ENCODE assay signal across 2 cellular contexts in genomic region chr12:40298341-40298740, GRCh38.
TF ChIP-seq lines count a peak whose summit lies in the region.

No MANE protein-coding gene starts in this region.

TF ChIP-seq in HepG2, 621 proteins besides CTCF, POLR2A, EP300 and RAD21 (continued from another document):
- TF ChIP-seq MAFK (conservative IDR thresholded peaks at IDR 0.05 in 1 of 2, IDR thresholded peaks at IDR 0.05 in 1 of 2; ENCODE audit: low read length in 2 of 2) (peak; percentile 71 to 83), MAFF (IDR thresholded peaks at IDR 0.05; ENCODE audit: low read depth, low read length) (peak; percentile 83)
- TF ChIP-seq, protein P1, sequence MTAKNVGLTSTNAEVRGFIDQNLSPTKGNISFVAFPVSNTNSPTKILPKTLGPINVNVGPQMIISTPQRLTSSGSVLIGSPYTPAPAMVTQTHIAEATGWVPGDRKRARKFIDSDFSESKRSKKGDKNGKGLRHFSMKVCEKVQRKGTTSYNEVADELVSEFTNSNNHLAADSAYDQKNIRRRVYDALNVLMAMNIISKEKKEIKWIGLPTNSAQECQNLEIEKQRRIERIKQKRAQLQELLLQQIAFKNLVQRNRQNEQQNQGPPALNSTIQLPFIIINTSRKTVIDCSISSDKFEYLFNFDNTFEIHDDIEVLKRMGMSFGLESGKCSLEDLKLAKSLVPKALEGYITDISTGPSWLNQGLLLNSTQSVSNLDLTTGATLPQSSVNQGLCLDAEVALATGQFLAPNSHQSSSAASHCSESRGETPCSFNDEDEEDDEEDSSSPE (CRISPR knock-in tag; IDR thresholded peaks at IDR 0.05), result no peak
TF ChIP-seq in HepG2: peak in this region for 2.

TF ChIP-seq in K562, 482 proteins besides CTCF, POLR2A, EP300 and RAD21 (continued from another document):
- TF ChIP-seq ZBTB2 (IDR thresholded peaks at IDR 0.05), result no peak
- TF ChIP-seq, protein P2, sequence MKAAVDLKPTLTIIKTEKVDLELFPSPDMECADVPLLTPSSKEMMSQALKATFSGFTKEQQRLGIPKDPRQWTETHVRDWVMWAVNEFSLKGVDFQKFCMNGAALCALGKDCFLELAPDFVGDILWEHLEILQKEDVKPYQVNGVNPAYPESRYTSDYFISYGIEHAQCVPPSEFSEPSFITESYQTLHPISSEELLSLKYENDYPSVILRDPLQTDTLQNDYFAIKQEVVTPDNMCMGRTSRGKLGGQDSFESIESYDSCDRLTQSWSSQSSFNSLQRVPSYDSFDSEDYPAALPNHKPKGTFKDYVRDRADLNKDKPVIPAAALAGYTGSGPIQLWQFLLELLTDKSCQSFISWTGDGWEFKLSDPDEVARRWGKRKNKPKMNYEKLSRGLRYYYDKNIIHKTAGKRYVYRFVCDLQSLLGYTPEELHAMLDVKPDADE (conservative IDR thresholded peaks at IDR 0.05; ENCODE audit: control insufficient read depth, low read depth, low read length), result no peak
- TF ChIP-seq KLF13 (tag; IDR thresholded peaks at IDR 0.05; ENCODE audit: borderline replicate concordance, low read depth), result no peak
- TF ChIP-seq XRCC3 (IDR thresholded peaks at IDR 0.05), result no peak
- TF ChIP-seq NUFIP1 (IDR thresholded peaks at IDR 0.05; ENCODE audit: partially characterized antibody), result no peak
- TF ChIP-seq, protein P3, sequence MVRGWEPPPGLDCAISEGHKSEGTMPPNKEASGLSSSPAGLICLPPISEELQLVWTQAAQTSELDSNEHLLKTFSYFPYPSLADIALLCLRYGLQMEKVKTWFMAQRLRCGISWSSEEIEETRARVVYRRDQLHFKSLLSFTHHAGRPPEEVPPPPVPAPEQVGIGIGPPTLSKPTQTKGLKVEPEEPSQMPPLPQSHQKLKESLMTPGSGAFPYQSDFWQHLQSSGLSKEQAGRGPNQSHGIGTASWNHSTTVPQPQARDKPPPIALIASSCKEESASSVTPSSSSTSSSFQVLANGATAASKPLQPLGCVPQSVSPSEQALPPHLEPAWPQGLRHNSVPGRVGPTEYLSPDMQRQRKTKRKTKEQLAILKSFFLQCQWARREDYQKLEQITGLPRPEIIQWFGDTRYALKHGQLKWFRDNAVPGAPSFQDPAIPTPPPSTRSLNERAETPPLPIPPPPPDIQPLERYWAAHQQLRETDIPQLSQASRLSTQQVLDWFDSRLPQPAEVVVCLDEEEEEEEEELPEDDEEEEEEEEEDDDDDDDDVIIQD (CRISPR knock-in tag; IDR thresholded peaks at IDR 0.05), result no peak
- no peak for TF ChIP-seq FOSL1 (tag; conservative IDR thresholded peaks at IDR 0.05)
- TF ChIP-seq ZNF3 (CRISPR knock-in tag; IDR thresholded peaks at IDR 0.05), result no peak
- TF ChIP-seq HLTF (IDR thresholded peaks at IDR 0.05), result no peak
- no peak for TF ChIP-seq RBFOX2 (IDR thresholded peaks at IDR 0.05; ENCODE audit: low read depth, low read length)
- TF ChIP-seq ELK3 (CRISPR knock-in tag; IDR thresholded peaks at IDR 0.05), result no peak
- TF ChIP-seq ZNF431 (CRISPR knock-in tag; IDR thresholded peaks at IDR 0.05), result no peak
- TF ChIP-seq MAFK (IDR thresholded peaks at IDR 0.05; ENCODE audit: low read length), result peak; percentile 39; the same call in 1 of the 2 replicates
- TF ChIP-seq, protein P4, sequence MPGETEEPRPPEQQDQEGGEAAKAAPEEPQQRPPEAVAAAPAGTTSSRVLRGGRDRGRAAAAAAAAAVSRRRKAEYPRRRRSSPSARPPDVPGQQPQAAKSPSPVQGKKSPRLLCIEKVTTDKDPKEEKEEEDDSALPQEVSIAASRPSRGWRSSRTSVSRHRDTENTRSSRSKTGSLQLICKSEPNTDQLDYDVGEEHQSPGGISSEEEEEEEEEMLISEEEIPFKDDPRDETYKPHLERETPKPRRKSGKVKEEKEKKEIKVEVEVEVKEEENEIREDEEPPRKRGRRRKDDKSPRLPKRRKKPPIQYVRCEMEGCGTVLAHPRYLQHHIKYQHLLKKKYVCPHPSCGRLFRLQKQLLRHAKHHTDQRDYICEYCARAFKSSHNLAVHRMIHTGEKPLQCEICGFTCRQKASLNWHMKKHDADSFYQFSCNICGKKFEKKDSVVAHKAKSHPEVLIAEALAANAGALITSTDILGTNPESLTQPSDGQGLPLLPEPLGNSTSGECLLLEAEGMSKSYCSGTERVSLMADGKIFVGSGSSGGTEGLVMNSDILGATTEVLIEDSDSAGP (CRISPR knock-in tag; IDR thresholded peaks at IDR 0.05), result no peak
- no peak for TF ChIP-seq ZNF77 (CRISPR knock-in tag; IDR thresholded peaks at IDR 0.05)
- TF ChIP-seq, protein P5, sequence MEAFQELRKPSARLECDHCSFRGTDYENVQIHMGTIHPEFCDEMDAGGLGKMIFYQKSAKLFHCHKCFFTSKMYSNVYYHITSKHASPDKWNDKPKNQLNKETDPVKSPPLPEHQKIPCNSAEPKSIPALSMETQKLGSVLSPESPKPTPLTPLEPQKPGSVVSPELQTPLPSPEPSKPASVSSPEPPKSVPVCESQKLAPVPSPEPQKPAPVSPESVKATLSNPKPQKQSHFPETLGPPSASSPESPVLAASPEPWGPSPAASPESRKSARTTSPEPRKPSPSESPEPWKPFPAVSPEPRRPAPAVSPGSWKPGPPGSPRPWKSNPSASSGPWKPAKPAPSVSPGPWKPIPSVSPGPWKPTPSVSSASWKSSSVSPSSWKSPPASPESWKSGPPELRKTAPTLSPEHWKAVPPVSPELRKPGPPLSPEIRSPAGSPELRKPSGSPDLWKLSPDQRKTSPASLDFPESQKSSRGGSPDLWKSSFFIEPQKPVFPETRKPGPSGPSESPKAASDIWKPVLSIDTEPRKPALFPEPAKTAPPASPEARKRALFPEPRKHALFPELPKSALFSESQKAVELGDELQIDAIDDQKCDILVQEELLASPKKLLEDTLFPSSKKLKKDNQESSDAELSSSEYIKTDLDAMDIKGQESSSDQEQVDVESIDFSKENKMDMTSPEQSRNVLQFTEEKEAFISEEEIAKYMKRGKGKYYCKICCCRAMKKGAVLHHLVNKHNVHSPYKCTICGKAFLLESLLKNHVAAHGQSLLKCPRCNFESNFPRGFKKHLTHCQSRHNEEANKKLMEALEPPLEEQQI (IDR thresholded peaks at IDR 0.05), result no peak
- no peak for TF ChIP-seq SOX6 (IDR thresholded peaks at IDR 0.05)
- TF ChIP-seq MAFF (IDR thresholded peaks at IDR 0.05; ENCODE audit: low read length), result peak; percentile 40; the same call in 1 of the 2 replicates
- TF ChIP-seq CEBPG (CRISPR knock-in tag; IDR thresholded peaks at IDR 0.05), result no peak
- TF ChIP-seq CEBPG (tag; conservative IDR thresholded peaks at IDR 0.05 in 1 of 2, IDR thresholded peaks at IDR 0.05 in 1 of 2), result no peak
- TF ChIP-seq, protein P6, sequence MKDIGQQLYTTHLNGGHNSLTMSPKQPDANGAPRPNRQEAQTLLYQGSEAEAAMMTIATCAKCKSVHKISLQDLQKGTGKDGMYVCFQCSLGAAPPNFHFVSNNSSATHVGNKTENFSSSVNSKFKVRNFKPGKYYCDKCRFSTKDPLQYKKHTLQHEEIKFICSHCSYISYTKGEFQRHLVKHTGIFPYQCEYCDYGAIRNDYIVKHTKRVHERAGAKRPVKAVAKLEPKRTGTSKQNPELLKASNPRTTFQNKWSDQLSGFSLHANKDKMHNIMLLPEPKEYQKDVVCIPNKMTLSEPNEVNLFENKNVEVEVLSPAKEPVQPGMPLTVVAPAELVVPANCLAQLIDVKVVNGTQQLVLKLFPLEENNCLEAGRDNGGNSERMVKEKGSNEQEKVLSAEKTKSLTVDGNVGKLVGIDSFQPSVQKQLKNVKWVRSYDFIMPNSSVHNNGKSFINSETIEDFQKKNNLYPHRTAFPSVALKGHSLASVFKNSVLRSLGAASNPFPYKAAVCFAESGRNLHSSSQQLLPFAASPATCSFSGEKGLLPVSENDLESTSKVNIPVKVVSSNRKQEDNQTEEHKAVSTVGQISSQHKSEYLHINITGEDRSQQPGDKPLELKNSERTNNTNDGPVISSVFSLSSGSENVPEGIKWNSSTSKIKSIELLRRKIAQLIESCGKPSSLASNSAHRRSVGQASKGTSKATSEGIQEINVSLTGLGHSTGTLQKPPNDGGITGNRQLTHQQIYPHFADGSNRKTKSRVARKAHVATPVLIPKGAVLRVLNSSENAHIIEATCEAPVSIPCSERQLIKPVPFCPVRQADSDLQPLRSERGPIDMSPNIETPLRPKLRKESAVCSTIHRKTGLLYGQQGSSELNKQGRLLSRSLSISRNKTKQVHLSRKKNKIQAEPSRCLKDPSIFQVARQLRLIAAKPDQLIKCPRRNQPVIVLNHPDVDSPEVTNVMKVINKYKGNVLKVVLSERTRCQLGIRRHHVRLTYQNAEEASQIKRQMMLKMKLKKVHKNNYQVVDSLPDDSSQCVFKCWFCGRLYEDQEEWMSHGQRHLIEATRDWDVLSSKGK (CRISPR knock-in tag; IDR thresholded peaks at IDR 0.05), result no peak
- no peak for TF ChIP-seq SMARCA4 (IDR thresholded peaks at IDR 0.05)
- no peak for TF ChIP-seq ZBTB1 (CRISPR knock-in tag; IDR thresholded peaks at IDR 0.05; ENCODE audit: borderline replicate concordance, low read depth)
- TF ChIP-seq, protein P7, sequence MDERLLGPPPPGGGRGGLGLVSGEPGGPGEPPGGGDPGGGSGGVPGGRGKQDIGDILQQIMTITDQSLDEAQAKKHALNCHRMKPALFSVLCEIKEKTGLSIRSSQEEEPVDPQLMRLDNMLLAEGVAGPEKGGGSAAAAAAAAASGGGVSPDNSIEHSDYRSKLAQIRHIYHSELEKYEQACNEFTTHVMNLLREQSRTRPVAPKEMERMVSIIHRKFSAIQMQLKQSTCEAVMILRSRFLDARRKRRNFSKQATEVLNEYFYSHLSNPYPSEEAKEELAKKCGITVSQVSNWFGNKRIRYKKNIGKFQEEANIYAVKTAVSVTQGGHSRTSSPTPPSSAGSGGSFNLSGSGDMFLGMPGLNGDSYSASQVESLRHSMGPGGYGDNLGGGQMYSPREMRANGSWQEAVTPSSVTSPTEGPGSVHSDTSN (CRISPR knock-in tag; IDR thresholded peaks at IDR 0.05; ENCODE audit: low read depth), result no peak
- TF ChIP-seq, protein P7 (tag; conservative IDR thresholded peaks at IDR 0.05; ENCODE audit: low read depth), result no peak
- TF ChIP-seq GABPB2 (CRISPR knock-in tag; conservative IDR thresholded peaks at IDR 0.05), result no peak
- TF ChIP-seq SIX5 (IDR thresholded peaks at IDR 0.05; ENCODE audit: borderline replicate concordance in 1 of 2, insufficient read depth in 1 of 2, low read depth in 1 of 2, low read length in 2 of 2), result no peak
- no peak for TF ChIP-seq E2F3 (CRISPR knock-in tag; IDR thresholded peaks at IDR 0.05)
- TF ChIP-seq C11orf30 (IDR thresholded peaks at IDR 0.05; ENCODE audit: low read depth), result peak; percentile 31; the same call in 1 of the 2 replicates
- TF ChIP-seq ZNF316 (IDR thresholded peaks at IDR 0.05), result peak; percentile 63
- no peak for TF ChIP-seq ZNF395 (CRISPR knock-in tag; IDR thresholded peaks at IDR 0.05)
- TF ChIP-seq USF2 (CRISPR knock-in tag; IDR thresholded peaks at IDR 0.05), result no peak
- TF ChIP-seq RCOR1 (IDR thresholded peaks at IDR 0.05; ENCODE audit: borderline replicate concordance in 1 of 2, low read depth in 2 of 2, low read length in 2 of 2), result no peak
